8 cellular contexts compared by ENCODE assay signal in the genomic region with DNA sequence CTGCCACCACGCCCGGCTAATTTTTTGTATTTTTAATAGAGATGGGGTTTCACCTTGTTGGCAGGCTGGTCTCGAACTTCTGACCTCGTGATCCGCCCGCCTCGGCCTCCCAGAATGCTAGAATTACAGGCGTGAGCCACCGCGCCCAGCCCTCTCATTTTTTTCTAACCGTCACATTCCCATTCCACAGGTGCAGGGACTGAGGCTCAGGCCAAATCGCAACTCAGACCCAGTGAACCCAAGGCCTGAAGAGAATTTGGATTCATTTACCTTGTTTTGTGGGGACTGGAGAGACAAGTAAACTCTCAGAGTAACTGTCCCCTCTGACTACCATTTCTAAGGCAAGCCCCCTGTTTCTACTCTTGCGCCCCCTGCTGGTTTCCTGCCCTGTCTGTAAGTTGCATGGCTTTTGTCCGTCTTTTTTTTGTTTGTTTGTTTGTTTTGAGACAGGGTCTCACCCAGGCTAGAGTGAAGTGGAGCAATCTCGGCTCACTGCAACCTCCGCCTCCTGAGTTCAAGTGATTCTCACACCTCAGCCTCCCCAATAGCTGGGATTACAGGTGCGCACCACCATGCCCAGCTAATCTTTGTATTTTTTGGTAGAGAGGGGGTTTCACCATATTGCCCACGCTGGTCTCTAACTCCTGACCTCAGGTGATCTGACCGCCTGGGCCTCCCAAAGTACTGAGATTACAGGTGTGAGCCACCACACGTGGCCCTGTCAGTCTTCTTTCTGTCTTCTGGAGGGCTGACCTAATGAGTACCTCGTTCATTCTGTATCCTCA. TPM values are rescaled to one million over a fixed set of nuclear protein-coding genes. Genes with fewer than 3 reads are reported as not detected.
A peak's percentile ranks its signal among the peaks of the same experiment; 100 is the strongest.
DNase-seq lines count a peak whose midpoint lies in the region; FAIRE-seq and TF ChIP-seq lines count a peak whose summit lies in the region.

No MANE protein-coding gene starts in this region.

- TF ChIP-seq POLR2A in uterus (IDR thresholded peaks at IDR 0.05), result no peak
- TF ChIP-seq POLR2A in GM12891 (IDR thresholded peaks at IDR 0.05; ENCODE audit: low read depth, low read length), result no peak

- no peak overlapping the region for H3K4me3 ChIP-seq in epithelial cell of proximal tubule (ENCODE audit: low read depth, low read length)
- H3K4me3 ChIP-seq in uterus, result no peak overlapping the region

- peak overlapping the region; percentile 56 for H3K27ac Mint-ChIP-seq in osteocyte (ENCODE audit: unreplicated experiment)

- H3K4me1 Mint-ChIP-seq in osteocyte (ENCODE audit: unreplicated experiment), result peaks cover 16% of the 10 kb centered on the region

- peak; percentile 88 for TF ChIP-seq CTCF in epithelial cell of proximal tubule (conservative IDR thresholded peaks at IDR 0.05; ENCODE audit: low read depth, low read length)
- TF ChIP-seq CTCF in osteocyte (IDR thresholded peaks at IDR 0.05), result peak; percentile 71
- peak; percentile 18 to 67 (median 47) for TF ChIP-seq CTCF in uterus (IDR thresholded peaks at IDR 0.05)

- no peaks in the 10 kb centered on the region for H3K27me3 ChIP-seq in uterus

- DNase-seq in NCI-H2081 (lab: John Stamatoyannopoulos, UW) (peak; percentile 22 to 32), NCI-H2081 treated with DMSO at 0.1 percent for 48 hours (lab: John Stamatoyannopoulos, UW) (no peak), NOMO-1 treated with DMSO at 0.1 percent for 48 hours (lab: John Stamatoyannopoulos, UW; ENCODE audit: unreplicated experiment) (peak; percentile 53), epithelial cell of proximal tubule (ENCODE audit: low read depth) (no peak), osteocyte (ENCODE audit: extremely low spot score, unreplicated experiment) (no peak), uterus (peak in 1 of 2 donors; percentile 57), GM12891 (ENCODE audit: insufficient read length, low spot score) (no peak)
- DNase-seq in activated CD8-positive, alpha-beta memory T cell treated with anti-CD3 and anti-CD28 coated beads, Interleukin-2, amount 50 U/mL, for 4 hours, result peak; percentile 80

- H3K4me3 Mint-ChIP-seq in osteocyte (ENCODE audit: unreplicated experiment), result peak overlapping the region; percentile 32

- H3K36me3 ChIP-seq in uterus, result no peaks in the 10 kb centered on the region

- no peaks in the 10 kb centered on the region for H3K9me3 Mint-ChIP-seq in osteocyte (ENCODE audit: unreplicated experiment)

- no peak overlapping the region for H3K27ac ChIP-seq in uterus

- H3K27me3 Mint-ChIP-seq in osteocyte (ENCODE audit: unreplicated experiment), result no peaks in the 10 kb centered on the region

- intact Hi-C loops in uterus (cut with DNase I; ENCODE audit: low total_unique reads), result no loop called here

- peaks cover 7% of the 10 kb centered on the region for H3K36me3 Mint-ChIP-seq in osteocyte (ENCODE audit: unreplicated experiment)

- peaks cover 0 to 6% of the 10 kb centered on the region in 2 donors for H3K4me1 ChIP-seq in uterus

- FAIRE-seq in GM12891 (lab: Jason Lieb, UNC), result no peak

- no peaks in the 10 kb centered on the region for H3K9me3 ChIP-seq in uterus

TF ChIP-seq in GM12891, 5 proteins besides CTCF, POLR2A, EP300 and RAD21:
- no peak for TF ChIP-seq POLR2AphosphoS5 (IDR thresholded peaks at IDR 0.05; ENCODE audit: low read depth, low read length)
- TF ChIP-seq SPI1 (IDR thresholded peaks at IDR 0.05; ENCODE audit: low read depth, low read length), result no peak
- no peak for TF ChIP-seq TAF1 (IDR thresholded peaks at IDR 0.05; ENCODE audit: low read depth, low read length)
- TF ChIP-seq POU2F2 (IDR thresholded peaks at IDR 0.05; ENCODE audit: low read depth, low read length), result no peak
- no peak for TF ChIP-seq PAX5 (IDR thresholded peaks at IDR 0.05; ENCODE audit: insufficient read depth, low read length, severe bottlenecking)

RNA-seq across cellular contexts. Expression of gene STRN4, which starts 2.3 kb away (rescaled TPM):
- total RNA-seq in epithelial cell of proximal tubule, result 62.1 and 95.0 TPM in 2 replicates
- total RNA-seq in osteocyte, result 87.1 and 93.5 TPM in 2 replicates
- 100 to 1,000 TPM in 1 of 4 donors, 10 to 100 TPM in 3; 55.1 to 109 (median 81.8) TPM for total RNA-seq in uterus
- 27.3 TPM for polyA plus RNA-seq in GM12891 (2012; ENCODE audit: low read depth, missing spikeins)

RNA-seq across cellular contexts. Expression of gene FKRP, which starts 2.7 kb away (rescaled TPM):
- total RNA-seq in epithelial cell of proximal tubule, result 20.3 and 27.8 TPM in 2 replicates
- 34.0 and 37.7 TPM in 2 replicates for total RNA-seq in osteocyte
- total RNA-seq in uterus, result 100 to 1,000 TPM in 1 of 4 donors, 10 to 100 TPM in 2, 1 to 10 TPM in 1; 7.4 to 154 (median 22.1) TPM
- 7.9 TPM for polyA plus RNA-seq in GM12891 (2012; ENCODE audit: low read depth, missing spikeins)

RNA-seq across cellular contexts. Expression of gene PRKD2, which starts 31.6 kb away (rescaled TPM):
- total RNA-seq in epithelial cell of proximal tubule, result 28.4 and 36.8 TPM in 2 replicates
- 41.9 and 43.9 TPM in 2 replicates for total RNA-seq in osteocyte
- 10 to 100 TPM; 30.8 to 85.7 (median 41.7) TPM for total RNA-seq in uterus
- 48.0 TPM for polyA plus RNA-seq in GM12891 (2012; ENCODE audit: low read depth, missing spikeins)

RNA-seq across cellular contexts. Expression of gene SLC1A5, which starts 39.9 kb away (rescaled TPM):
- 85.1 and 197 TPM in 2 replicates for total RNA-seq in epithelial cell of proximal tubule
- 313 and 354 TPM in 2 replicates for total RNA-seq in osteocyte
- 10 to 100 TPM; 13.8 to 78.0 (median 32.4) TPM for total RNA-seq in uterus
- 46.9 TPM for polyA plus RNA-seq in GM12891 (2012; ENCODE audit: low read depth, missing spikeins)

Comparison
In these comparisons a context has a peak if more than half of its experiments do, and no peak if none do; other contexts are left out.
1. DNase-seq: peak in NCI-H2081 (2 of 2), NOMO-1 treated with DMSO at 0.1 percent for 48 hours (single experiment) and activated CD8-positive, alpha-beta memory T cell treated with anti-CD3 and anti-CD28 coated beads, Interleukin-2, amount 50 U/mL, for 4 hours (single experiment); none in NCI-H2081 treated with DMSO at 0.1 percent for 48 hours (single experiment), epithelial cell of proximal tubule (single experiment), osteocyte (single experiment) and GM12891 (single experiment).
2. Peak in every context shown above with its lines, with median percentiles within 50 percentile points of each other: CTCF ChIP-seq.